Comparison of ENCODE assay signal across 8 cellular contexts in the genomic region with DNA sequence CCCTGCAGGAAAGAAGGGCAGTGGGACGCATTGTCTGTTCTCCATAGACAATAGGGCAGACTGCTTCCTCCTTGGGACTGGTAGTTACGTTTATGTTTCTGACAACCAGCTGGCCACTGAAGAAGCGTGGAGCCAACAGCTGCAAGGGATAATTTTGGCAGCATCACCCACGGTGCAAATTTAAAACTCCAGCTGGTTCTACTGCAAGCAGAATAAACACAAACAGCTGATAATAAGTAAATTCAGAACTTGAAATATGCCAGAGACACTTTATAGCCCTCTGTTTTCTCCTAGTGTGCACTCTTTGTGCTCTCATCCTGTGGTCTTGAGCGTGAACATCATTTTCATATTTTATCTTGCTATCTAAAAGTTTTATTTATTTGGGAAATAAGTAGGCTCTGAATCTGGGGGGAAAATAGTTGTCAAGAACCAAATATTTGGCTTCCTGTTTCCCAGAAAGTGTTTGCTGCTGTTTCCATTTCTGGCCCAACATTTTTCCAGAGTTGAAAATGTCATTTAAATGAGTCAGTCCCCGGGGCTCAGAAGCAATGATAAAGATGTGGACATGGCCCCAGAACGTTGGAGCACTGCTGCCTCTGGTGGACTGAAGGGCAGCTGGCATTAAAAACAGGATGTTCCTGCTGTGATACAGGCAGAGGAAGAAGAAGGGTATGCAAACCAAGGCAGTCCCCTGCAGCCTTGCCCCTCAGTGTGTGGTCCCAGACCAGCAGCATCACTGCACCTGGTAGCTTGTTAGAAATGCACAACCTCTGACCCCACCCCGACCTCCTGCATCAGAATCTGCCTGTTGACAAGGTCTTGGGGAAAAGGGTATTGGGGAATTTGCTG. TPM values are rescaled to one million over a fixed set of nuclear protein-coding genes. Genes with fewer than 3 reads are reported as not detected.
DNase-seq lines count a peak whose midpoint lies in the region; ATAC-seq and TF ChIP-seq lines count a peak whose summit lies in the region.

No MANE protein-coding gene starts in this region.

- intact Hi-C loops in CD14-positive monocyte (cut with micrococcal nuclease), result no loop called here

- peak; percentile 59 for TF ChIP-seq CTCF in CD14-positive monocyte (IDR thresholded peaks at IDR 0.05)
- TF ChIP-seq CTCF in cardiac fibroblast (IDR thresholded peaks at IDR 0.05; ENCODE audit: low read depth, low read length), result peak; percentile 79

- peaks cover 44% of the 10 kb centered on the region for H3K4me1 Mint-ChIP-seq in CD14-positive monocyte

- peaks cover 0 to 1% (median 0%) of the 10 kb centered on the region in 3 donors for H3K27me3 Mint-ChIP-seq in CD14-positive monocyte (ENCODE audit: low read depth in 3 of 3)

- ATAC-seq in HG02571 (IDR thresholded peaks at IDR 0.05; ENCODE audit: unreplicated experiment), result no peak
- no peak for ATAC-seq in activated naive CD4-positive, alpha-beta T cell treated with anti-CD3 and anti-CD28 coated beads, Interleukin-2, amount 50 U/mL, for 72 hours
- ATAC-seq in HG03354 (IDR thresholded peaks at IDR 0.05; ENCODE audit: poor library complexity, severe bottlenecking, unreplicated experiment), result no peak

- DNase-seq in CD14-positive monocyte (ENCODE audit: low spot score) (peak; percentile 74), NCI-H1105 treated with DMSO at 0.1 percent for 48 hours (lab: John Stamatoyannopoulos, UW) (peak; percentile 64), cardiac fibroblast (ENCODE audit: low read depth in 2 of 2) (peak; percentile 87 to 90), lung microvascular endothelial cell (ENCODE audit: low read depth in 2 of 2) (peak; percentile 86 to 92), ecto neural progenitor cell (ENCODE audit: low spot score) (no peak)
- no peak for DNase-seq in activated naive CD4-positive, alpha-beta T cell treated with anti-CD3 and anti-CD28 coated beads, Interleukin-2, amount 50 U/mL, for 72 hours (ENCODE audit: low spot score in 2 of 2)

- no peak overlapping the region for H3K4me3 Mint-ChIP-seq in CD14-positive monocyte

- H3K4me3 ChIP-seq in cardiac fibroblast (replicated peaks in 1 of 2; ENCODE audit: low read depth in 2 of 2, low read length in 2 of 2), result no peak overlapping the region

- H3K27ac Mint-ChIP-seq in CD14-positive monocyte, result peak overlapping the region in 2 of 7 donors; percentile 28 to 30
- no peak overlapping the region for H3K27ac Mint-ChIP-seq in activated naive CD4-positive, alpha-beta T cell treated with anti-CD3 and anti-CD28 coated beads, Interleukin-2, amount 50 U/mL, for 72 hours

- H3K36me3 Mint-ChIP-seq in CD14-positive monocyte, result peaks cover 0 to 2% of the 10 kb centered on the region in 2 donors
- H3K36me3 Mint-ChIP-seq in activated naive CD4-positive, alpha-beta T cell treated with anti-CD3 and anti-CD28 coated beads, Interleukin-2, amount 50 U/mL, for 72 hours, result no peaks in the 10 kb centered on the region

- peaks cover 0 to 5% (median 5%) of the 10 kb centered on the region in 7 donors for H3K9me3 Mint-ChIP-seq in CD14-positive monocyte
- H3K9me3 Mint-ChIP-seq in activated naive CD4-positive, alpha-beta T cell treated with anti-CD3 and anti-CD28 coated beads, Interleukin-2, amount 50 U/mL, for 72 hours, result no peaks in the 10 kb centered on the region

RNA-seq across cellular contexts. Expression of a gene that starts 12.5 kb away (rescaled TPM):
- 10 to 100 TPM in 1 of 2 donors, 1 to 10 TPM in 1; 7.4 to 30.2 TPM for polyA plus RNA-seq in CD14-positive monocyte
- total RNA-seq in lung microvascular endothelial cell, result 3.2 and 9.2 TPM in 2 replicates
- not detected for total RNA-seq in activated naive CD4-positive, alpha-beta T cell treated with anti-CD3 and anti-CD28 coated beads, Interleukin-2, amount 50 U/mL, for 72 hours

RNA-seq across cellular contexts. Expression of a gene that starts 24.2 kb away (rescaled TPM):
- polyA plus RNA-seq in CD14-positive monocyte, result 10 to 100 TPM; 26.0 to 48.9 TPM
- total RNA-seq in lung microvascular endothelial cell, result 20.8 and 129 TPM in 2 replicates
- under 1 TPM; 0.39 to 0.41 TPM for total RNA-seq in activated naive CD4-positive, alpha-beta T cell treated with anti-CD3 and anti-CD28 coated beads, Interleukin-2, amount 50 U/mL, for 72 hours

RNA-seq across cellular contexts. Expression of a gene that starts 26.8 kb away (rescaled TPM):
- not detected for polyA plus RNA-seq in CD14-positive monocyte
- total RNA-seq in lung microvascular endothelial cell, result not detected in 2 replicates
- total RNA-seq in activated naive CD4-positive, alpha-beta T cell treated with anti-CD3 and anti-CD28 coated beads, Interleukin-2, amount 50 U/mL, for 72 hours, result not detected

Comparison
In these comparisons a context has a peak if more than half of its experiments do, and no peak if none do; other contexts are left out.
1. DNase-seq: peak in CD14-positive monocyte (single experiment), NCI-H1105 treated with DMSO at 0.1 percent for 48 hours (single experiment), cardiac fibroblast (2 of 2) and lung microvascular endothelial cell (2 of 2); none in activated naive CD4-positive, alpha-beta T cell treated with anti-CD3 and anti-CD28 coated beads, Interleukin-2, amount 50 U/mL, for 72 hours (0 of 2) and ecto neural progenitor cell (single experiment).
2. RNA of a gene that starts 24.2 kb away (total RNA-seq): 20.8 to 129 TPM in lung microvascular endothelial cell; 0.39 to 0.41 TPM in activated naive CD4-positive, alpha-beta T cell treated with anti-CD3 and anti-CD28 coated beads, Interleukin-2, amount 50 U/mL, for 72 hours; every median in the first group is over 10 times any median in the second.